8 cellular contexts compared by ENCODE assay signal in the genomic region with DNA sequence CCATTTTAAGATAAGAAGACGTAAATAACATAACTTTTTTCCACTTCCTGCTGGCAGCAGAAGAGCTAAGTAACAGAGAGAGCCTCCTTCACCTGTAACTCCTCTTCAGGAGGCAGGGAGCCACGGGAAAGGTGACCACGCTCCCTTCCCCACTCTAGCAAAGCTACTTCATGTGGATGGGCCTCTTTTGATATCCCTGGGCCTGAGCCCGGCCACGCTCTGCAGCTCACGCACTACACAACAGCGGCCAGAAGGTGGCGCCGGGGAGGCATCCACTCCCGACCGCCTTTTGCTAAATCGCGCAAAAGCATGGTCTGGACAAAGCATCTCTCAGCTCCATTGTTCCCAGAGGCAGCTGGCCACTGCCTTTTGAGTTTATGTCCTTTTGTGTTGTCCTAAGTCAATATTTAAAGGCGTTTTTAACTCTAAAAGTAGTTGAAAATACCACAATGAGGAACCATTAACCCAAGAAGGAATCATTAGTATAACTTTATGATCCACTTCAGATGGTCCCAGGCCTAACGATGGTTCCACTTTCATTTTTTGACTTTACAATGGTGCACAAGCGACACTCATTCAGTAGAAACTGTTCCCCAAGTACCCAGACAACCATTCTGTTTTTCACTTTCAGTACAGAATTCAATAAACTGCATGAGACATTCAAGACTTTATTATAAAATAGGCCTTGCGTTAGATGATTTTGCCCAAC. TPM values are rescaled to one million over a fixed set of nuclear protein-coding genes. Genes with fewer than 3 reads are reported as not detected.
DNase-seq lines count a peak whose midpoint lies in the region; TF ChIP-seq lines count a peak whose summit lies in the region.

No MANE protein-coding gene starts in this region.

- no peak overlapping the region for H3K4me3 ChIP-seq in H7 (ENCODE audit: insufficient read depth, low read depth, low read length)
- H3K4me3 ChIP-seq in LNCaP clone FGC (ENCODE audit: low read depth, low read length): no peak overlapping the region
- H3K4me3 ChIP-seq in fibroblast of villous mesenchyme (ENCODE audit: low read depth, low read length): no peak overlapping the region

- peak; percentile 89 for DNase-seq in GM03348 (ENCODE audit: low spot score)
- DNase-seq in H7: peak; percentile 90
- no peak for DNase-seq in LNCaP clone FGC (ENCODE audit: low read depth)
- peak; percentile 76 for DNase-seq in RPMI8226
- peak; percentile 59 to 63 for DNase-seq in activated T-helper 1 cell treated with anti-CD3 and anti-CD28 coated beads, Interleukin-2, amount 50 U/mL, for 16 hours (ENCODE audit: low read depth in 1 of 2, low spot score in 1 of 2)
- DNase-seq in fibroblast of villous mesenchyme (ENCODE audit: low read depth): peak; percentile 72
- peak in 54 of 56 donors; percentile 19 to 88 (median 70) for DNase-seq in nucleus accumbens (lab: John Stamatoyannopoulos, UW)

- TF ChIP-seq CTCF in LNCaP clone FGC (IDR thresholded peaks at IDR 0.05; ENCODE audit: control insufficient read depth, extremely low read depth, insufficient read depth): peak; percentile 81
- peak; percentile 97 for TF ChIP-seq CTCF in fibroblast of villous mesenchyme (IDR thresholded peaks at IDR 0.05; ENCODE audit: insufficient read depth, low read depth, low read length)

- no peaks in the 10 kb centered on the region for H3K36me3 ChIP-seq in H7 (replicated peaks; ENCODE audit: control insufficient read depth, insufficient read depth, low read length)

- H3K27me3 ChIP-seq in H7 (ENCODE audit: control insufficient read depth, insufficient read depth, low read length): no peaks in the 10 kb centered on the region

- peak overlapping the region; percentile 59 for H3K27ac ChIP-seq in temporal lobe (ENCODE audit: low read depth, low read length)

RNA-seq across cellular contexts. Expression of gene CMBL, which starts 23.6 kb away (rescaled TPM):
- 5.2 and 5.3 TPM in 2 replicates for total RNA-seq in H7 (2014; rRNA removed; shearing (Covaris generic))
- total RNA-seq in fibroblast of villous mesenchyme (4.2 and 8.2 TPM in 2 replicates), temporal lobe (7.6 TPM)

RNA-seq across cellular contexts. Expression of gene CCT5, which starts 34.0 kb away (rescaled TPM):
- 994 and 1,018 TPM in 2 replicates for total RNA-seq in H7 (2014; rRNA removed; shearing (Covaris generic))
- total RNA-seq in fibroblast of villous mesenchyme (313 and 425 TPM in 2 replicates), temporal lobe (172 TPM)

RNA-seq across cellular contexts. Expression of gene ATPSCKMT, which starts 34.4 kb away (rescaled TPM):
- 11.9 and 14.5 TPM in 2 replicates for total RNA-seq in H7 (2014; rRNA removed; shearing (Covaris generic))
- total RNA-seq in fibroblast of villous mesenchyme (13.2 and 16.8 TPM in 2 replicates), temporal lobe (17.0 TPM)
